Comparison of ENCODE assay signal across 8 cellular contexts in genomic region chr14:75259510-75259855, GRCh38. TPM values are rescaled to one million over a fixed set of nuclear protein-coding genes. Genes with fewer than 3 reads are reported as not detected.
DNase-seq lines count a peak whose midpoint lies in the region; ATAC-seq and TF ChIP-seq lines count a peak whose summit lies in the region.

No MANE protein-coding gene starts in this region.

- H3K9ac ChIP-seq in Karpas-422 (ENCODE audit: low read length) = peak overlapping the region; percentile 68

- peak; percentile 59 for DNase-seq in DMS79 (lab: John Stamatoyannopoulos, UW)
- peak; percentile 67 for DNase-seq in Karpas-422
- DNase-seq in adrenal gland = no peak
- no peak for DNase-seq in immature natural killer cell
- DNase-seq in stimulated activated naive B cell treated with anti-CD40 and anti-IgM and Interleukin-4, amounts not matched to agents 10 μg/mL and 1 μg/mL and 100 μg/mL, for 72 hours = no peak
- no peak for DNase-seq in NCI-H1417 treated with DMSO at 0.1 percent for 48 hours (lab: John Stamatoyannopoulos, UW)

- 3 to 7% (median 6%) methylated on average over 4 to 7 of the region's 7 CpGs for WGBS in adrenal gland, 4 donors

- H3K9me3 Mint-ChIP-seq in immature natural killer cell = peaks cover 0 to 1% (median 0%) of the 10 kb centered on the region in 6 donors
- H3K9me3 Mint-ChIP-seq in stimulated activated naive B cell treated with anti-CD40 and anti-IgM and Interleukin-4, amounts not matched to agents 10 μg/mL and 1 μg/mL and 100 μg/mL, for 72 hours = no peaks in the 10 kb centered on the region

- peak overlapping the region; percentile 71 for H3K4me2 ChIP-seq in Karpas-422 (ENCODE audit: low read depth, low read length, poor library complexity, severe bottlenecking)

- H3K36me3 ChIP-seq in Karpas-422 (ENCODE audit: insufficient read depth, low read length) = no peaks in the 10 kb centered on the region
- no peaks in the 10 kb centered on the region for H3K36me3 ChIP-seq in adrenal gland (replicated peaks in 1 of 2)

- no peaks in the 10 kb centered on the region for H3K9me2 ChIP-seq in Karpas-422 (replicated peaks; ENCODE audit: insufficient read depth, low read length)

- H3K4me3 ChIP-seq in Karpas-422 (ENCODE audit: low read length) (peak overlapping the region; percentile 62), adrenal gland (peak overlapping the region in 2 of 4 donors; percentile 11 to 41)

- no peaks in the 10 kb centered on the region for H4K20me1 ChIP-seq in Karpas-422 (ENCODE audit: insufficient read depth, low read depth, low read length)

- peaks cover 24 to 30% (median 24%) of the 10 kb centered on the region in 3 donors for H3K27me3 Mint-ChIP-seq in immature natural killer cell (ENCODE audit: low read depth in 3 of 3)
- H3K27me3 Mint-ChIP-seq in stimulated activated naive B cell treated with anti-CD40 and anti-IgM and Interleukin-4, amounts not matched to agents 10 μg/mL and 1 μg/mL and 100 μg/mL, for 72 hours = peaks cover 0 to 6% of the 10 kb centered on the region in 2 donors

- intact Hi-C loops in adrenal gland (cut with DNase I) = no loop called here

- H2AFZ ChIP-seq in Karpas-422 (ENCODE audit: low read length) = peak overlapping the region; percentile 94

- H3K27ac ChIP-seq in Karpas-422 (ENCODE audit: low read length) = peak overlapping the region; percentile 5; the same call in 1 of the 2 replicates
- H3K27ac ChIP-seq in adrenal gland = peak overlapping the region; percentile 89 to 97 (median 94)

- peak overlapping the region; percentile 77 to 97 (median 92) for H3K4me3 Mint-ChIP-seq in immature natural killer cell
- peak overlapping the region; percentile 88 to 95 for H3K4me3 Mint-ChIP-seq in stimulated activated naive B cell treated with anti-CD40 and anti-IgM and Interleukin-4, amounts not matched to agents 10 μg/mL and 1 μg/mL and 100 μg/mL, for 72 hours

- no peaks in the 10 kb centered on the region for H3K79me2 ChIP-seq in Karpas-422 (ENCODE audit: low read length)

- H3K27me3 ChIP-seq in Karpas-422 (ENCODE audit: low read length) (no peaks in the 10 kb centered on the region), adrenal gland (no peaks in the 10 kb centered on the region)

- no peak for ATAC-seq in stimulated activated naive B cell treated with anti-CD40 and anti-IgM and Interleukin-4, amounts not matched to agents 10 μg/mL and 1 μg/mL and 100 μg/mL, for 72 hours (replicated peaks)
- ATAC-seq in HG03135 (IDR thresholded peaks at IDR 0.05; ENCODE audit: unreplicated experiment) (no peak), GM21619 (IDR thresholded peaks at IDR 0.05; ENCODE audit: unreplicated experiment) (no peak)

- H3K4me1 Mint-ChIP-seq in immature natural killer cell = peaks cover 24 to 33% of the 10 kb centered on the region in 2 donors
- peaks cover 9 to 21% of the 10 kb centered on the region in 2 donors for H3K4me1 Mint-ChIP-seq in stimulated activated naive B cell treated with anti-CD40 and anti-IgM and Interleukin-4, amounts not matched to agents 10 μg/mL and 1 μg/mL and 100 μg/mL, for 72 hours

- H3K27ac Mint-ChIP-seq in immature natural killer cell = peak overlapping the region; percentile 99 to 100 (median 100)
- peak overlapping the region; percentile 99 for H3K27ac Mint-ChIP-seq in stimulated activated naive B cell treated with anti-CD40 and anti-IgM and Interleukin-4, amounts not matched to agents 10 μg/mL and 1 μg/mL and 100 μg/mL, for 72 hours

- H3K9me3 ChIP-seq in Karpas-422 (ENCODE audit: low read length) (no peaks in the 10 kb centered on the region), adrenal gland (replicated peaks in 1 of 3) (no peaks in the 10 kb centered on the region)

- H3K36me3 Mint-ChIP-seq in immature natural killer cell = no peaks in the 10 kb centered on the region
- H3K36me3 Mint-ChIP-seq in stimulated activated naive B cell treated with anti-CD40 and anti-IgM and Interleukin-4, amounts not matched to agents 10 μg/mL and 1 μg/mL and 100 μg/mL, for 72 hours = no peaks in the 10 kb centered on the region

- peak in 2 of 6 experiments; percentile 14 to 31 for TF ChIP-seq CTCF in adrenal gland (IDR thresholded peaks at IDR 0.05)

- H3K4me1 ChIP-seq in Karpas-422 (ENCODE audit: low read length) = peaks cover 22% of the 10 kb centered on the region
- H3K4me1 ChIP-seq in adrenal gland (replicated peaks in 1 of 2) = peaks cover 13 to 19% of the 10 kb centered on the region in 2 donors

- no peak for TF ChIP-seq POLR2A in adrenal gland (IDR thresholded peaks at IDR 0.05)

RNA-seq across cellular contexts. Expression of gene FOS, which starts 19.1 kb away (rescaled TPM):
- 3.8 and 5.5 TPM in 2 replicates for total RNA-seq in Karpas-422 (2014; rRNA removed; shearing (Covaris generic); ENCODE audit: low replicate concordance)
- 100 to 1,000 TPM in 5 of 8 donors, 10 to 100 TPM in 3; 47.9 to 393 (median 152) TPM for total RNA-seq in adrenal gland
- polyA plus RNA-seq in adrenal gland (100 to 1,000 TPM in 2 of 3 donors, 10 to 100 TPM in 1; 63.2 to 129 (median 107) TPM), immature natural killer cell (100 to 1,000 TPM; 525 to 765 (median 608) TPM)

Comparison
In these comparisons a context has a peak if more than half of its experiments do, and no peak if none do; other contexts are left out.
1. DNase-seq: peak in DMS79 (single experiment) and Karpas-422 (single experiment); none in adrenal gland (0 of 7), immature natural killer cell (0 of 3), stimulated activated naive B cell treated with anti-CD40 and anti-IgM and Interleukin-4, amounts not matched to agents 10 μg/mL and 1 μg/mL and 100 μg/mL, for 72 hours (single experiment) and NCI-H1417 treated with DMSO at 0.1 percent for 48 hours (single experiment).